In the genomic region with DNA sequence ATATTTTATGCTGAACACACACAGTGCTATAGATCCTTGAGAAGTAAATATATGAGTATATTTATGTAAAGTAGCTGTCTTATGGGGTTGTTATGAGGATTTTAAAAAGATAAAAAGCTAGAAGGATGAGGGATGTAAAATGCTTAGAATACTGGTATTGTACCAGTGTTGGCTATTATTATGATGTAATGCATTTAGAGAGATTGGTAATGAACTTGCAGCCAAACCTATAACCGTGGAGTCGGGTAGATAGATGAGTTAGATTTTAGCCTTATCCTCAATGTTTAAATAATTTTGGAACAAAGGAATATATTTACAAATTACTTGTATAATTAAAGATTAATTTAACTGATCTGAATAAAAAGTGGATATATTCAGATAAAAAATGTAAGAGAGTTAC, we compare ENCODE assay signal across 33 cellular contexts.
"Had no signal": no experiment of that assay in that cellular context is flagged by ENCODE, and none has a peak within 500 bp of the region (broad histone marks: within the 10 kb centered on the region; RNA-seq: fewer than 3 reads in every experiment).

No MANE protein-coding gene starts in this region.

- H3K4me1 ChIP-seq: adrenal gland, ascending aorta, body of pancreas, breast epithelium had no signal

- H3K27ac ChIP-seq: adrenal gland, ascending aorta, body of pancreas, brain microvascular endothelial cell, breast epithelium, cardiac muscle cell had no signal

- ATAC-seq: activated naive CD4-positive, alpha-beta T cell treated with anti-CD3 and anti-CD28 coated beads, Interleukin-2, amount 50 U/mL, for 72 hours; activated naive CD8-positive, alpha-beta T cell treated with anti-CD3 and anti-CD28 coated beads, Interleukin-2, amount 50 U/mL, for 24 hours; activated T-cell treated with anti-CD3 and anti-CD28 coated beads, Interleukin-2, amount 50 U/mL, for 4 hours; activated T-cell treated with anti-CD3 and anti-CD28 coated beads, Interleukin-2, amount 50 U/mL, for 72 hours; activated T-helper 17 cell treated with anti-CD3 and anti-CD28 coated beads, Interleukin-2, amount 50 U/mL, for 72 hours; body of pancreas had no signal

- H3K27me3 ChIP-seq: adrenal gland, ascending aorta, body of pancreas, brain microvascular endothelial cell, breast epithelium, cardiac muscle cell had no signal

- FAIRE-seq: astrocyte, bronchial epithelial cell had no signal

- H3K36me3 ChIP-seq: adrenal gland, ascending aorta, brain microvascular endothelial cell, breast epithelium, cardiac muscle cell had no signal

- H3K4me3 ChIP-seq: adrenal gland, ascending aorta, body of pancreas, breast epithelium, cardiac muscle cell had no signal

- H3K9me3 ChIP-seq: adrenal gland, body of pancreas had no signal

- DNase-seq: activated effector memory CD4-positive, alpha-beta T cell treated with anti-CD3 and anti-CD28 coated beads, Interleukin-2, amount 50 U/mL, for 16 hours; activated effector memory CD4-positive, alpha-beta T cell treated with Interleukin-2 at 50 U/mL for 16 hours; activated gamma-delta T cell; activated naive CD4-positive, alpha-beta T cell; activated naive CD4-positive, alpha-beta T cell treated with anti-CD3 and anti-CD28 coated beads for 36 hours; activated naive CD4-positive, alpha-beta T cell treated with anti-CD3 and anti-CD28 coated beads, Interleukin-2, amount 10 ng/mL, durations not matched to agents 7 days and 5 days; activated naive CD4-positive, alpha-beta T cell treated with anti-CD3 and anti-CD28 coated beads, Interleukin-2, amount 50 U/mL, for 16 hours; activated naive CD4-positive, alpha-beta T cell treated with Interleukin-2 at 50 U/mL for 16 hours; activated naive CD8-positive, alpha-beta T cell treated with anti-CD3 and anti-CD28 coated beads for 36 hours; activated naive CD8-positive, alpha-beta T cell treated with anti-CD3 and anti-CD28 coated beads, Interleukin-2, amount 10 ng/mL, durations not matched to agents 7 days and 5 days; activated naive CD8-positive, alpha-beta T cell treated with anti-CD3 and anti-CD28 coated beads, Interleukin-2, amount 50 U/mL, for 24 hours; activated T-cell treated with anti-CD3 and anti-CD28 coated beads, Interleukin-2, amount 50 U/mL, for 1 hour; activated T-cell treated with anti-CD3 and anti-CD28 coated beads, Interleukin-2, amount 50 U/mL, for 24 hours; activated T-cell treated with anti-CD3 and anti-CD28 coated beads, Interleukin-2, amount 50 U/mL, for 4 hours; activated T-cell treated with anti-CD3 and anti-CD28 coated beads, Interleukin-2, amount 50 U/mL, for 48 hours; activated T-cell treated with anti-CD3 and anti-CD28 coated beads, Interleukin-2, amount 50 U/mL, for 72 hours; adrenal gland; amniotic stem cell; amygdala; anterior cingulate cortex; aorta; body of pancreas; brain microvascular endothelial cell; caudate nucleus; central memory CD4-positive, alpha-beta T cell; cerebellar nuclear complex had no signal
